In the genomic region with DNA sequence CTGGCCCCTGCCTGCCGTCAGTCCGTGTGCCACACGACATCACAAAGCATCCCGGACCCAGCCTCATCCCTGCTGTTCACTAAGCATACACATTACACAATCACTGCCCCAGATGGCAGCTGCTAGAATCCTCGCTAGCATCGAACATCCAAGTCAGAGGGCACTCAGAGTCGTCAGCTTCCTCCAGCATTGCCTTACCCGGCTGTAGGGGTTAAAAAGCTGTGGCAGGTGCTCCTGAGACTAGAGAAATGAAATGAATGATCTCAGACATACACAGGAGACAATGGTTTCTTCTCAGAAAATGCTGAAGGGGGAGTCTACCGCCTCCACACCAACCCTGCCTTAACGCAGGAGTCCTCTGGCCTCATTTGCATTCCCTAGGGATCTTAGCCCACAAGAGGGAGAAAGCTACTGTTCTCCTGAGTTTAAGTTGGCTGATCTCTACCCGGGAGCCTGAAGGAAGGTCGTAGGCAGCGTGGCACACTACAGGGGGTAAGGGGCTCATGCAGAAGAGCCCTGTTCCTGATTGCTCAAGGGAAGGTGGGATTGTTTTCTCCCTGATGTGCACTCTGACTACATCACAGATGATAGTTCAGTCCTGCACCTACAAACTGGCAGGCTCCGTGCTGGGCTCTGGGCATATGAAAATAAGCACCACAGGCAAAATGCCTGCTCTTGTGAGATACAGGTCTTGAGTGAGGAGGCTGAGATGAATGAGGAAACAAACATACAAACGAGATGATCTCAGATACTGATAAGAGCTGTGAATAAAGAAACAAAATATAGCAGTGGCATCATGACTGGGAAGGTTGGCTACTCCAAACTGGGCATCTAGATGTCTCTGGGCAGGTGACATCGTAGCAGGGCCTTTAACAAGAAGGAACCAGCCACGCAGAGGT, we compare ENCODE assay signal across 1 cellular context.
TF ChIP-seq lines count a peak whose summit lies in the region.

No MANE protein-coding gene starts in this region.

TF ChIP-seq in GM12878, 131 proteins besides CTCF, POLR2A, EP300 and RAD21:
- TF ChIP-seq GABPA (IDR thresholded peaks at IDR 0.05; ENCODE audit: low read depth) (no peak), CEBPB (IDR thresholded peaks at IDR 0.05; ENCODE audit: borderline replicate concordance in 1 of 2, low read depth in 2 of 2, low read length in 2 of 2) (no peak), IKZF1 (conservative IDR thresholded peaks at IDR 0.05) (peak; percentile 29; the same call in 1 of the 2 replicates)
